ENCODE assay signal across 8 cellular contexts in the genomic region with DNA sequence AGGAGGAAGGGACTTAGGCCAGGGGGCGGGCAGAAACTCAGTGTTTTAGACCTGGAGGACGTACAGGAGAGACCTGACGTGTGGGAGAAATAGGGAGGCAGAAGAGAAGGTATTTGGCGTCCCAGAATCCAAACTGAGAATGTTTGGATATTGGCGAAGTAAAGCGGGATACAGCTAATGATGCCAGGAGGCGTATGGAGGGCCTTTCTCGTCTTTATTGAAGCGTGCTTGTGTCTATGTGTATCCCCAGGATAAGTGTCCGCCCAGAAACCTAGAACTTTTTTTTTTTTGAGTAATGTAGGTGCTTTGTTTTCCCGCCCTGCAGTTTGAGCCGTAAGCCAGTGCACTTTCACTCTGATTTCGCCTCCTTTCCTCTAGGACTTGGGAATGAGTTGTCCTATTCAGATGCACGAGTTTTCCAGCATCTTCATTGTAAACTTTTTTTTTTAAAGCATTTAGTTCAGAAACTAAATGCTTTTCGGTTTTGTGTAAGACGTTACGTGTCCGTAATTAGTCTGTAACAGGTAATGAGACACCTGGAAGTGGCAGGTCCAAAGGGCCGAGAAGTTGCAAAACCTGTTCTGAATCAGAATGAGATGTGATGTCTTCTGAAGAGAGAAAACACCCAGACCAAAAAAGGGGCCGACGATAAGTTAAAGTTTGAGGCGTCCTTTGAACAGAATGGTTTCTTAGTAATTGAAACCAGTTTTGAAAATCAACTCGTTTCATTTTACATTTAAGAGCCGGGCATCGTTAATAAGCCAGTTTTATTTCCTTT. TPM values are rescaled to one million over a fixed set of nuclear protein-coding genes. Genes with fewer than 3 reads are reported as not detected.
DNase-seq lines count a peak whose midpoint lies in the region; ATAC-seq, FAIRE-seq and TF ChIP-seq lines count a peak whose summit lies in the region.

No MANE protein-coding gene starts in this region.

- ATAC-seq in GM18508 (IDR thresholded peaks at IDR 0.05; ENCODE audit: insufficient read depth, unreplicated experiment) (peak; percentile 19), HG02938 (IDR thresholded peaks at IDR 0.05; ENCODE audit: unreplicated experiment) (peak; percentile 33), body of pancreas (peak; percentile 47)

- H3K27me3 ChIP-seq in body of pancreas (no peaks in the 10 kb centered on the region), stomach (no peaks in the 10 kb centered on the region)

- H3K9me3 ChIP-seq in body of pancreas (no peaks in the 10 kb centered on the region), kidney (ENCODE audit: control insufficient read depth in 1 of 2, low read length in 2 of 2) (no peaks in the 10 kb centered on the region), stomach (no peaks in the 10 kb centered on the region)

- WGBS in body of pancreas, 2 donors, result 0 to 1% methylated on average over 24 to 25 of the region's 25 CpGs
- WGBS in stomach, 5 donors, result 0 to 1% (median 0%) methylated on average over 25 of the region's 25 CpGs

- H3K27ac ChIP-seq in body of pancreas (peak overlapping the region; percentile 94 to 100 (median 98)), kidney (ENCODE audit: low read depth in 2 of 2, low read length in 2 of 2) (peak overlapping the region; percentile 97 to 98), stomach (peak overlapping the region; percentile 93 to 98 (median 97))

- H3K4me1 ChIP-seq in body of pancreas (peaks cover 41% of the 10 kb centered on the region), kidney (ENCODE audit: control insufficient read depth in 1 of 2, insufficient read depth in 1 of 2, low read depth in 1 of 2, low read length in 2 of 2) (peaks cover 9 to 10% of the 10 kb centered on the region in 2 donors), stomach (peaks cover 17 to 49% (median 35%) of the 10 kb centered on the region in 4 donors)

- no peak for FAIRE-seq in kidney (lab: Jason Lieb, UNC)

- no peak for TF ChIP-seq POLR2A in body of pancreas (IDR thresholded peaks at IDR 0.05)
- TF ChIP-seq POLR2A in stomach (IDR thresholded peaks at IDR 0.05), result no peak

- H3K4me3 ChIP-seq in body of pancreas (peak overlapping the region; percentile 78 to 80), kidney (ENCODE audit: low read length in 2 of 2) (peak overlapping the region; percentile 97 to 99), stomach (peak overlapping the region; percentile 66 to 91 (median 82))

- H3K9ac ChIP-seq in kidney (ENCODE audit: low read length in 2 of 2), result peak overlapping the region; percentile 98 to 100

- H3K36me3 ChIP-seq in body of pancreas (replicated peaks in 1 of 2; ENCODE audit: insufficient read depth in 1 of 2, low read depth in 2 of 2) (no peaks in the 10 kb centered on the region), kidney (ENCODE audit: control insufficient read depth in 1 of 2, insufficient read depth in 2 of 2, low read length in 2 of 2) (no peaks in the 10 kb centered on the region), stomach (no peaks in the 10 kb centered on the region)

- DNase-seq in AG20443 (ENCODE audit: low spot score), result peak; percentile 18
- peak; percentile 26 for DNase-seq in NCI-H2227 treated with DMSO at 0.1 percent for 48 hours (lab: John Stamatoyannopoulos, UW)
- DNase-seq in body of pancreas, result peak; percentile 68 to 84 (median 78)
- DNase-seq in kidney, result no peak
- peak; percentile 53 for DNase-seq in stomach
- no peak for DNase-seq in globus pallidus (ENCODE audit: low spot score)

- TF ChIP-seq EP300 in stomach (IDR thresholded peaks at IDR 0.05), result no peak

- intact Hi-C loops in body of pancreas (cut with DNase I), result no loop called here
- intact Hi-C loops in kidney (cut with DNase I), result no loop called here
- intact Hi-C loops in stomach (cut with DNase I; ENCODE audit: low total_unique reads), result no loop called here

- TF ChIP-seq CTCF in body of pancreas (IDR thresholded peaks at IDR 0.05) (no peak), kidney (IDR thresholded peaks at IDR 0.05; ENCODE audit: borderline replicate concordance, extremely low read depth, insufficient read depth) (no peak), stomach (IDR thresholded peaks at IDR 0.05) (no peak)

RNA-seq across cellular contexts. Expression of a gene that starts 0.7 kb away (rescaled TPM):
- total RNA-seq in body of pancreas, result 10 to 100 TPM in 1 of 2 donors, 1 to 10 TPM in 1; 8.6 to 13.8 TPM
- 9.7 TPM for total RNA-seq in kidney
- 3.0 TPM for polyA plus RNA-seq in kidney (ENCODE audit: insufficient read depth, low read depth, low replicate concordance)
- 10 to 100 TPM in 3 of 5 donors, 1 to 10 TPM in 2; 3.8 to 40.4 (median 13.6) TPM for total RNA-seq in stomach
- 1 to 10 TPM; 2.3 to 2.9 (median 2.6) TPM for polyA plus RNA-seq in stomach

RNA-seq across cellular contexts. Expression of a gene that starts 8.6 kb away (rescaled TPM):
- total RNA-seq in body of pancreas, result 10 to 100 TPM; 19.5 to 21.4 TPM
- total RNA-seq in kidney, result 19.3 TPM
- polyA plus RNA-seq in kidney (ENCODE audit: insufficient read depth, low read depth, low replicate concordance), result 6.3 TPM
- total RNA-seq in stomach, result 10 to 100 TPM in 3 of 5 donors, 1 to 10 TPM in 2; 4.7 to 52.7 (median 11.2) TPM
- polyA plus RNA-seq in stomach, result 1 to 10 TPM; 3.1 to 7.0 (median 3.7) TPM

Comparison
In these comparisons a context has a peak if more than half of its experiments do, and no peak if none do; other contexts are left out.
1. DNase-seq: peak in AG20443 (single experiment), NCI-H2227 treated with DMSO at 0.1 percent for 48 hours (single experiment), body of pancreas (4 of 4) and stomach (single experiment); none in kidney (single experiment) and globus pallidus (single experiment).
2. Peak in every context shown above with its lines, with median percentiles within 50 percentile points of each other: ATAC-seq, H3K27ac ChIP-seq and H3K4me3 ChIP-seq.